Comparison of ENCODE assay signal across 7 cellular contexts in genomic region chr14:49852351-49853157, GRCh38. TPM values are rescaled to one million over a fixed set of nuclear protein-coding genes. Genes with fewer than 3 reads are reported as not detected.
DNase-seq lines count a peak whose midpoint lies in the region; ATAC-seq and TF ChIP-seq lines count a peak whose summit lies in the region.

A gene with protein sequence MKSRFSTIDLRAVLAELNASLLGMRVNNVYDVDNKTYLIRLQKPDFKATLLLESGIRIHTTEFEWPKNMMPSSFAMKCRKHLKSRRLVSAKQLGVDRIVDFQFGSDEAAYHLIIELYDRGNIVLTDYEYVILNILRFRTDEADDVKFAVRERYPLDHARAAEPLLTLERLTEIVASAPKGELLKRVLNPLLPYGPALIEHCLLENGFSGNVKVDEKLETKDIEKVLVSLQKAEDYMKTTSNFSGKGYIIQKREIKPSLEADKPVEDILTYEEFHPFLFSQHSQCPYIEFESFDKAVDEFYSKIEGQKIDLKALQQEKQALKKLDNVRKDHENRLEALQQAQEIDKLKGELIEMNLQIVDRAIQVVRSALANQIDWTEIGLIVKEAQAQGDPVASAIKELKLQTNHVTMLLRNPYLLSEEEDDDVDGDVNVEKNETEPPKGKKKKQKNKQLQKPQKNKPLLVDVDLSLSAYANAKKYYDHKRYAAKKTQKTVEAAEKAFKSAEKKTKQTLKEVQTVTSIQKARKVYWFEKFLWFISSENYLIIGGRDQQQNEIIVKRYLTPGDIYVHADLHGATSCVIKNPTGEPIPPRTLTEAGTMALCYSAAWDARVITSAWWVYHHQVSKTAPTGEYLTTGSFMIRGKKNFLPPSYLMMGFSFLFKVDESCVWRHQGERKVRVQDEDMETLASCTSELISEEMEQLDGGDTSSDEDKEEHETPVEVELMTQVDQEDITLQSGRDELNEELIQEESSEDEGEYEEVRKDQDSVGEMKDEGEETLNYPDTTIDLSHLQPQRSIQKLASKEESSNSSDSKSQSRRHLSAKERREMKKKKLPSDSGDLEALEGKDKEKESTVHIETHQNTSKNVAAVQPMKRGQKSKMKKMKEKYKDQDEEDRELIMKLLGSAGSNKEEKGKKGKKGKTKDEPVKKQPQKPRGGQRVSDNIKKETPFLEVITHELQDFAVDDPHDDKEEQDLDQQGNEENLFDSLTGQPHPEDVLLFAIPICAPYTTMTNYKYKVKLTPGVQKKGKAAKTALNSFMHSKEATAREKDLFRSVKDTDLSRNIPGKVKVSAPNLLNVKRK (minus strand): TSS chr14:49852788. CDS start chr14:49852753, 35 bp downstream.

- TF ChIP-seq POLR2A in GM15510 (IDR thresholded peaks at IDR 0.05; ENCODE audit: borderline replicate concordance, extremely low read depth, insufficient read length): peak; percentile 78

- peak within 1 kb of the TSS; percentile 86 to 90 for H3K27ac ChIP-seq in ascending aorta

- ATAC-seq in HG02884 (IDR thresholded peaks at IDR 0.05; ENCODE audit: unreplicated experiment): peak; percentile 79

- H3K27me3 ChIP-seq in ascending aorta: no peaks in the 10 kb centered on the region

- TF ChIP-seq CTCF in ascending aorta (IDR thresholded peaks at IDR 0.05): peak; percentile 73 to 85 (median 80)

- intact Hi-C loops in T-helper 2 cell treated with Interferon-gamma antibody and Interleukin-4, amounts not matched to agents 100 ng/mL and 5 ng/mL, for 36 hours (cut with micrococcal nuclease): loop anchor here (1.0 to 2.0 kb wide), 6 partner anchors 10 to 378 kb away; partner anchors contain the start of genes SOS2 and VCPKMT
- intact Hi-C loops in ascending aorta (cut with DNase I): loop anchor here (2.0 kb wide), 1 partner anchor 264 kb away; the partner anchor contains the start of gene VCPKMT

- H3K36me3 ChIP-seq in ascending aorta: peaks cover 3 to 31% of the 10 kb centered on the region in 2 donors

- peak within 1 kb of the TSS; percentile 81 to 92 for H3K4me3 ChIP-seq in ascending aorta

- peaks cover 0 to 9% of the 10 kb centered on the region in 2 donors for H3K4me1 ChIP-seq in ascending aorta

- DNase-seq in NCI-H146 treated with DMSO at 0.1 percent for 48 hours (lab: John Stamatoyannopoulos, UW; ENCODE audit: unreplicated experiment) (peak; percentile 94), ascending aorta (ENCODE audit: low spot score in 2 of 2) (peak in 1 of 2 donors; percentile 93), hepatic stellate cell (ENCODE audit: low spot score) (peak; percentile 73), retina (peak; percentile 99)

- no peaks in the 10 kb centered on the region for H3K9me3 ChIP-seq in ascending aorta

RNA-seq across cellular contexts. Expression of the gene that starts here (rescaled TPM):
- total RNA-seq in T-helper 2 cell treated with Interferon-gamma antibody and Interleukin-4, amounts not matched to agents 100 ng/mL and 5 ng/mL, for 36 hours: 72.7 and 73.5 TPM in 2 replicates
- 14.6 TPM for total RNA-seq in ascending aorta
